In genomic region chr5:140133514-140134167, GRCh38 we compare ENCODE assay signal across 19 cellular contexts.
"Had no signal": no experiment of that assay in that cellular context is flagged by ENCODE, and none has a peak within 500 bp of the region (broad histone marks: within the 10 kb centered on the region; RNA-seq: fewer than 3 reads in every experiment).

No MANE protein-coding gene starts in this region.

- H3K27ac ChIP-seq: gastrocnemius medialis, heart left ventricle, parathyroid adenoma, sigmoid colon, stomach had no signal

- ATAC-seq: gastrocnemius medialis; heart left ventricle; left ventricle myocardium superior; stimulated activated effector memory CD8-positive, alpha-beta T cell treated with anti-CD3 and anti-CD28 coated beads, Interleukin-12 subunit alpha, Interleukin-12 subunit beta, amount 100 ng/mL, for 72 hours had no signal

- H3K9me3 ChIP-seq: gastrocnemius medialis, heart left ventricle, sigmoid colon, SK-N-SH, stomach had no signal

- H3K4me2 ChIP-seq: SK-N-SH had no signal

- H3K9ac ChIP-seq: parathyroid adenoma, SK-N-SH had no signal

- H3K4me3 ChIP-seq: gastrocnemius medialis, heart left ventricle, sigmoid colon, stomach had no signal

- H3K36me3 ChIP-seq: gastrocnemius medialis, heart left ventricle, sigmoid colon, stomach had no signal

- DNase-seq: activated B cell treated with CpG ODN at 0.5 μM for 24 hours; activated CD4-positive, alpha-beta T cell treated with anti-CD3 and anti-CD28 coated beads for 4 hours; activated naive CD4-positive, alpha-beta T cell treated with Interleukin-2 at 50 U/mL for 16 hours; activated naive CD8-positive, alpha-beta T cell treated with anti-CD3 and anti-CD28 coated beads, Interleukin-2, amount 10 ng/mL, durations not matched to agents 7 days and 5 days; activated T-cell treated with anti-CD3 and anti-CD28 coated beads for 4 hours; amygdala; caudate nucleus; erythroblast; gastrocnemius medialis; heart left ventricle; kidney glomerular epithelial cell; left ventricle myocardium superior; mesenchymal stem cell; sigmoid colon; SK-N-SH; stimulated activated CD4-positive, alpha-beta T cell treated with anti-CD3 and anti-CD28 coated beads, Interleukin-4, amount 100 ng/mL, for 24 hours; stomach had no signal

- H3K27me3 ChIP-seq: gastrocnemius medialis, heart left ventricle, sigmoid colon, stomach had no signal
